Comparison of ENCODE assay signal across 1 cellular context in the genomic region with DNA sequence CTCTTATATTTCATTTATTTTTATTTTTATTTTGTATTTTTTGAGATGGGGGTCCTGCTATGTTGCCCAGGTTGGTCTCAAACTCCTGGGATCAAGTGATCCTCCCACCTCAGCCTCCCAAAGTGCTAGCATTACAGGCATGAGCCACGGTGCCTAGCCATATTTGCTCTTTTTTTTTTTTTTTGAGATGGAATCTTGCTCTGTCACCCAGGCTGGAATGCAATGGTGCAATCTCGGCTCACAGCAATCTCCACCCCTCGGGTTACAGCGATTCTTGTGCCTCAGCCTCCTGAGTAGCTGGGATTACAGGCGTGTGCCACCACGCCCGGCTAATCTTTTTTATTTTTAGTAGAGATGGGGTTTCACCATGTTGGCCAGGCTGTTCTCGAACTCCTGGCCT.
A peak's percentile ranks its signal among the peaks of the same experiment; 100 is the strongest.
TF ChIP-seq lines count a peak whose summit lies in the region.

No MANE protein-coding gene starts in this region.

TF ChIP-seq in HepG2, 621 proteins besides CTCF, POLR2A, EP300 and RAD21 (continued from another document):
- TF ChIP-seq, protein P1, sequence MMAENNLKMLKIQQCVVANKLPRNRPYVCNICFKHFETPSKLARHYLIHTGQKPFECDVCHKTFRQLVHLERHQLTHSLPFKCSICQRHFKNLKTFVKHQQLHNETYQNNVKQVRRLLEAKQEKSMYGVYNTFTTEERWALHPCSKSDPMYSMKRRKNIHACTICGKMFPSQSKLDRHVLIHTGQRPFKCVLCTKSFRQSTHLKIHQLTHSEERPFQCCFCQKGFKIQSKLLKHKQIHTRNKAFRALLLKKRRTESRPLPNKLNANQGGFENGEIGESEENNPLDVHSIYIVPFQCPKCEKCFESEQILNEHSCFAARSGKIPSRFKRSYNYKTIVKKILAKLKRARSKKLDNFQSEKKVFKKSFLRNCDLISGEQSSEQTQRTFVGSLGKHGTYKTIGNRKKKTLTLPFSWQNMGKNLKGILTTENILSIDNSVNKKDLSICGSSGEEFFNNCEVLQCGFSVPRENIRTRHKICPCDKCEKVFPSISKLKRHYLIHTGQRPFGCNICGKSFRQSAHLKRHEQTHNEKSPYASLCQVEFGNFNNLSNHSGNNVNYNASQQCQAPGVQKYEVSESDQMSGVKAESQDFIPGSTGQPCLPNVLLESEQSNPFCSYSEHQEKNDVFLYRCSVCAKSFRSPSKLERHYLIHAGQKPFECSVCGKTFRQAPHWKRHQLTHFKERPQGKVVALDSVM (CRISPR knock-in tag; IDR thresholded peaks at IDR 0.05): peak; percentile 72
- TF ChIP-seq ZNF362 (CRISPR knock-in tag; IDR thresholded peaks at IDR 0.05; ENCODE audit: borderline replicate concordance): peak; percentile 83
